In genomic region chr2:100141906-100142305, GRCh38 we compare ENCODE assay signal across 12 cellular contexts. TPM values are rescaled to one million over a fixed set of nuclear protein-coding genes. Genes with fewer than 3 reads are reported as not detected.
DNase-seq lines count a peak whose midpoint lies in the region; ATAC-seq and TF ChIP-seq lines count a peak whose summit lies in the region.
"Had no signal": no experiment of that assay in that cellular context is flagged by ENCODE, and none has a peak within 500 bp of the region (broad histone marks: within the 10 kb centered on the region; RNA-seq: fewer than 3 reads in every experiment).

No MANE protein-coding gene starts in this region.

- no peak overlapping the region for H2BK15ac ChIP-seq in neuronal stem cell (ENCODE audit: low read length)

- H3K27ac Mint-ChIP-seq in T-helper 1 cell treated with Interleukin-12 subunit alpha and Interleukin-12 subunit beta and Interleukin-4 antibody, amounts not matched to agents 30 μg/mL and 1 μg/mL, for 36 hours, result peak overlapping the region; percentile 58
- peak overlapping the region; percentile 80 to 99 (median 88) for H3K27ac Mint-ChIP-seq in naive thymus-derived CD8-positive, alpha-beta T cell

- CTCF ChIA-PET in OCI-LY7 (lab: Charles Lee; ENCODE audit: unreplicated experiment), result interaction anchor here (0.5 to 1.4 kb wide), 6 partner anchors 8 to 406 kb away, joined by 3 to 5 read pairs (median 4); no protein-coding TSS in a partner anchor

- intact Hi-C loops in OCI-LY7 (cut with micrococcal nuclease; ENCODE audit: unreplicated experiment), result loop anchor here (1.0 to 10.0 kb wide), 5 partner anchors 28 to 505 kb away; partner anchors contain the start of gene PDCL3

- peak overlapping the region; percentile 91 for H3K4me3 ChIP-seq in OCI-LY7 (ENCODE audit: low read depth, low read length, poor library complexity, severe bottlenecking)
- no peak overlapping the region for H3K4me3 ChIP-seq in H7 (ENCODE audit: insufficient read depth, low read depth, low read length)
- H3K4me3 ChIP-seq in neuronal stem cell (ENCODE audit: low read length in 2 of 2), result no peak overlapping the region
- H3K4me3 ChIP-seq: right atrium auricular region, thoracic aorta had no signal

- H3K9ac ChIP-seq in neuronal stem cell (ENCODE audit: low read depth, low read length, poor library complexity), result no peak overlapping the region

- H2AFZ ChIP-seq in OCI-LY7 (ENCODE audit: low read length), result no peak overlapping the region
- H2AFZ ChIP-seq in neuronal stem cell (ENCODE audit: low read length), result no peak overlapping the region

- DNase-seq in T-helper 1 cell (no peak), OCI-LY7 (ENCODE audit: low spot score) (peak; percentile 62), H7 (no peak), NCI-H2107 treated with DMSO at 0.1 percent for 48 hours (lab: John Stamatoyannopoulos, UW; ENCODE audit: unreplicated experiment) (no peak), neuronal stem cell (ENCODE audit: low spot score) (no peak)
- no peak for DNase-seq in naive thymus-derived CD8-positive, alpha-beta T cell
- DNase-seq: cerebellar nuclear complex, EL had no signal

- no peak overlapping the region for H4K91ac ChIP-seq in neuronal stem cell (ENCODE audit: low read depth, low read length, poor library complexity)

- H2BK120ac ChIP-seq in neuronal stem cell (ENCODE audit: low read depth, low read length), result no peak overlapping the region

- TF ChIP-seq CTCF in OCI-LY7 (conservative IDR thresholded peaks at IDR 0.05; ENCODE audit: low read length), result no peak

- peaks cover 54% of the 10 kb centered on the region for H3K79me2 ChIP-seq in OCI-LY7 (ENCODE audit: insufficient read depth, low read depth, low read length)

- peak overlapping the region; percentile 46 for H3K4me3 Mint-ChIP-seq in T-helper 1 cell treated with Interleukin-12 subunit alpha and Interleukin-12 subunit beta and Interleukin-4 antibody, amounts not matched to agents 30 μg/mL and 1 μg/mL, for 36 hours
- H3K4me3 Mint-ChIP-seq in naive thymus-derived CD8-positive, alpha-beta T cell, result peak overlapping the region; percentile 63 to 92 (median 84)

- H4K8ac ChIP-seq in neuronal stem cell (ENCODE audit: low read depth, low read length), result no peak overlapping the region

- WGBS in neuronal stem cell (ENCODE audit: extremely low coverage in 2 of 2, insufficient read length in 2 of 2, insufficient replicate concordance in 1 of 2), 2 donors, result no CpG with 5 or more reads among the region's 3 CpGs

- peaks cover 8% of the 10 kb centered on the region for H3K9me3 Mint-ChIP-seq in T-helper 1 cell treated with Interleukin-12 subunit alpha and Interleukin-12 subunit beta and Interleukin-4 antibody, amounts not matched to agents 30 μg/mL and 1 μg/mL, for 36 hours
- peaks cover 0 to 11% (median 0%) of the 10 kb centered on the region in 9 donors for H3K9me3 Mint-ChIP-seq in naive thymus-derived CD8-positive, alpha-beta T cell

- H3K36me3 ChIP-seq in OCI-LY7 (ENCODE audit: insufficient read depth, low read length) (peaks cover 53% of the 10 kb centered on the region), H7 (replicated peaks; ENCODE audit: control insufficient read depth, insufficient read depth, low read length) (no peaks in the 10 kb centered on the region), neuronal stem cell (replicated peaks in 1 of 2; ENCODE audit: control insufficient read depth in 2 of 2, insufficient read depth in 2 of 2, low read length in 2 of 2) (no peaks in the 10 kb centered on the region)
- H3K36me3 ChIP-seq: right atrium auricular region, thoracic aorta had no signal

- H3K27me3 Mint-ChIP-seq in T-helper 1 cell treated with Interleukin-12 subunit alpha and Interleukin-12 subunit beta and Interleukin-4 antibody, amounts not matched to agents 30 μg/mL and 1 μg/mL, for 36 hours (ENCODE audit: low read depth), result peaks cover 40% of the 10 kb centered on the region
- peaks cover 0 to 10% (median 0%) of the 10 kb centered on the region in 5 donors for H3K27me3 Mint-ChIP-seq in naive thymus-derived CD8-positive, alpha-beta T cell

- H4K20me1 ChIP-seq in OCI-LY7 (ENCODE audit: insufficient read depth, low read length), result peaks cover 19% of the 10 kb centered on the region

- no peak overlapping the region for H3K4ac ChIP-seq in neuronal stem cell (ENCODE audit: low read length)

- H3K4me1 ChIP-seq in OCI-LY7 (ENCODE audit: insufficient read depth, low read length, poor library complexity, severe bottlenecking) (peaks cover 56% of the 10 kb centered on the region), neuronal stem cell (ENCODE audit: control insufficient read depth in 2 of 2, insufficient read depth in 1 of 2, low read depth in 1 of 2, low read length in 2 of 2) (no peaks in the 10 kb centered on the region)
- H3K4me1 ChIP-seq: right atrium auricular region had no signal

- H3K9me2 ChIP-seq in OCI-LY7 (ENCODE audit: insufficient read depth, low read length), result no peaks in the 10 kb centered on the region

- H2AK5ac ChIP-seq in neuronal stem cell (ENCODE audit: low read depth, low read length), result no peak overlapping the region

- no peaks in the 10 kb centered on the region for H3K9me3 ChIP-seq in OCI-LY7 (ENCODE audit: low read length)
- no peaks in the 10 kb centered on the region for H3K9me3 ChIP-seq in neuronal stem cell (replicated peaks in 1 of 2; ENCODE audit: control insufficient read depth in 2 of 2, insufficient read depth in 1 of 2, low read depth in 1 of 2, low read length in 2 of 2)
- H3K9me3 ChIP-seq: right atrium auricular region, thoracic aorta had no signal

- peak overlapping the region; percentile 98 for H3K4me2 ChIP-seq in OCI-LY7 (ENCODE audit: low read length)
- no peak overlapping the region for H3K4me2 ChIP-seq in neuronal stem cell (ENCODE audit: insufficient read depth, low read length, poor library complexity, severe bottlenecking)

- H3K79me1 ChIP-seq in neuronal stem cell (ENCODE audit: low read depth, low read length), result no peaks in the 10 kb centered on the region

- peak overlapping the region; percentile 98 for H3K27ac ChIP-seq in OCI-LY7 (ENCODE audit: low read depth, low read length, poor library complexity, severe bottlenecking)
- H3K27ac ChIP-seq in neuronal stem cell (replicated peaks; ENCODE audit: low read length), result no peak overlapping the region
- H3K27ac ChIP-seq: right atrium auricular region, thoracic aorta had no signal

- POLR2A ChIA-PET in OCI-LY7 (lab: Charles Lee), result interaction anchor here (0.8 to 4.6 kb wide), 10 partner anchors 8 to 314 kb away, joined by 3 to 29 read pairs (median 8); no protein-coding TSS in a partner anchor
- POLR2A ChIA-PET in naive thymus-derived CD8-positive, alpha-beta T cell (lab: Charles Lee), result no interaction called here

- H3K27me3 ChIP-seq in H7 (ENCODE audit: control insufficient read depth, insufficient read depth, low read length), result peaks cover 1% of the 10 kb centered on the region; the same call in 1 of the 2 replicates
- peaks cover 0 to 23% (median 0%) of the 10 kb centered on the region in 3 experiments for H3K27me3 ChIP-seq in neuronal stem cell (ENCODE audit: control insufficient read depth in 3 of 3, insufficient read depth in 3 of 3, low read depth in 1 of 3, low read length in 3 of 3)
- H3K27me3 ChIP-seq: right atrium auricular region had no signal

- no peak overlapping the region for H2BK12ac ChIP-seq in neuronal stem cell (ENCODE audit: low read length)

- TSS peak; percentile 69 for BruUV-seq in OCI-LY7 (replicated peaks; lab: Mats Ljungman, UMichigan)

- H3K4me1 Mint-ChIP-seq in T-helper 1 cell treated with Interleukin-12 subunit alpha and Interleukin-12 subunit beta and Interleukin-4 antibody, amounts not matched to agents 30 μg/mL and 1 μg/mL, for 36 hours (ENCODE audit: low read depth), result peaks cover 20% of the 10 kb centered on the region
- H3K4me1 Mint-ChIP-seq in naive thymus-derived CD8-positive, alpha-beta T cell, result peaks cover 30 to 80% (median 61%) of the 10 kb centered on the region in 4 donors

- peak; percentile 18 for ATAC-seq in GM21528 (IDR thresholded peaks at IDR 0.05; ENCODE audit: low FRiP score, unreplicated experiment)
- ATAC-seq in naive thymus-derived CD8-positive, alpha-beta T cell, result peak in 1 of 2 donors; percentile 10

- no peak overlapping the region for H3K23ac ChIP-seq in neuronal stem cell (ENCODE audit: low read depth, low read length, poor library complexity)

- no peak overlapping the region for H3K18ac ChIP-seq in neuronal stem cell (ENCODE audit: low read length)

- no peak overlapping the region for H3K14ac ChIP-seq in neuronal stem cell (ENCODE audit: low read length)

- no peaks in the 10 kb centered on the region for H3K36me3 Mint-ChIP-seq in T-helper 1 cell treated with Interleukin-12 subunit alpha and Interleukin-12 subunit beta and Interleukin-4 antibody, amounts not matched to agents 30 μg/mL and 1 μg/mL, for 36 hours (ENCODE audit: low read depth)
- H3K36me3 Mint-ChIP-seq in naive thymus-derived CD8-positive, alpha-beta T cell, result no peaks in the 10 kb centered on the region

- H2BK5ac ChIP-seq in neuronal stem cell (ENCODE audit: low read length), result no peak overlapping the region

RNA-seq across cellular contexts. Expression of gene AFF3, which starts 0.5 kb away (rescaled TPM):
- total RNA-seq in OCI-LY7 (2014; rRNA removed; shearing (Covaris generic)), result 133 and 162 TPM in 2 replicates
- total RNA-seq in OCI-LY7 (2022), result 131 and 162 TPM in 2 replicates
- 10 to 100 TPM; 10.1 to 11.9 TPM for total RNA-seq in naive thymus-derived CD8-positive, alpha-beta T cell
- polyA plus RNA-seq in naive thymus-derived CD8-positive, alpha-beta T cell, result 1 to 10 TPM in 2 of 3 donors, under 1 TPM in 1; 0.50 to 2.8 (median 1.2) TPM
- 0.07 and 0.37 TPM in 2 replicates for total RNA-seq in H7 (2014; rRNA removed; shearing (Covaris generic))
- polyA plus RNA-seq in neuronal stem cell (2013, experiment 1 of 2), result 4.0 TPM
- 3.9 TPM for polyA plus RNA-seq in neuronal stem cell (2013, experiment 2 of 2)
